In the genomic region with DNA sequence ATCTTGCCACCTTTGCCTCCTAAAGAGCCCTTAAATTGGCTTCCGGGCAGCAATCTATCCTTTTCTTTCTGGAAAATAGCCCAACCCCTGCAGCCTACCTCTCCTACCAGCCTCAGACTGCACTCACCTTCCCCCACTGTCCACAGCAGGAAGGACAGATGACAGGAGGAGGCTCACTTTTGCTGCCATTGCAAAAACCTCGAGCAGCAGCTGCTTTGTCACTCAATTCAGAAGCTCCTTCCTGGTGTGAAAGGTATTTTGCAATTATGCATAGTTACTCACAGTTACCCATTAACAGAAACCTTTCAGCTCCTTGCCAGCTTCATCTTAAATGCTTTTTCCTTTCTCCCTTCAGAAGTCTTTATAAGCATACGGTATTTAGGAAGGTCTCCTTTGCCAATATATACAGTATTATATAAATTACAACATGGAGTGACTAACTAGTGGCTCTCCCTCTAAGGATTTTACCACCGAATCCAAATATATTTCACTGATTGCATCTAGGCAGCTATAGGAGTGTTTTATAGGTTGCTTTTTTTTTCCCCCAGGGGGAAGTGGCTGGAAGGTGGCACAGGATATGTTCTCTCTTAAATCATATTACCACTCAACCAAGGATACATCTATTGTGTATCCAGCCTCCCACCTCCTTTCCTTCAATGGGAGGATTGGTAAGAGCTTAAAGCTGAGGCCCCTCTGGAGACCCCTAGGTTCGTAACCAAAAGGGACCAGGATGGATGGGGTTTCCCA, we compare ENCODE assay signal across 9 cellular contexts.
DNase-seq lines count a peak whose midpoint lies in the region; ATAC-seq, FAIRE-seq and TF ChIP-seq lines count a peak whose summit lies in the region.
"Had no signal": no experiment of that assay in that cellular context is flagged by ENCODE, and none has a peak within 500 bp of the region (broad histone marks: within the 10 kb centered on the region; RNA-seq: fewer than 3 reads in every experiment).

No MANE protein-coding gene starts in this region.

- no peak for ATAC-seq in HG02610 (IDR thresholded peaks at IDR 0.05; ENCODE audit: unreplicated experiment)

- no peaks in the 10 kb centered on the region for H3K36me3 ChIP-seq in HUES6 (ENCODE audit: control insufficient read depth, insufficient read depth, low read length)
- H3K36me3 ChIP-seq in bronchial epithelial cell (ENCODE audit: control insufficient read depth, insufficient read depth, low read length), result no peaks in the 10 kb centered on the region
- H3K36me3 ChIP-seq: SJSA1 had no signal

- FAIRE-seq in bronchial epithelial cell (lab: Jason Lieb, UNC) (no peak), GM19239 (lab: Jason Lieb, UNC) (no peak)

- no peaks in the 10 kb centered on the region for H3K9me3 ChIP-seq in HUES6 (ENCODE audit: control insufficient read depth, insufficient read depth, low read depth, low read length)
- H3K9me3 ChIP-seq: SJSA1 had no signal

- no peak overlapping the region for H3K9ac ChIP-seq in HUES6 (ENCODE audit: low read length)

- DNase-seq in NCI-H2107 treated with DMSO at 0.1 percent for 48 hours (lab: John Stamatoyannopoulos, UW; ENCODE audit: unreplicated experiment), result peak; percentile 82
- peak; percentile 60 for DNase-seq in bronchial epithelial cell (ENCODE audit: low read depth)
- peak; percentile 13 for DNase-seq in posterior vena cava (ENCODE audit: low spot score)
- DNase-seq in cortex of kidney (lab: John Stamatoyannopoulos, UW), result no peak
- DNase-seq in hippocampal formation (lab: John Stamatoyannopoulos, UW), result no peak
- no peak for DNase-seq in GM19239 (ENCODE audit: insufficient read length, low spot score)

- H3K27me3 ChIP-seq in HUES6 (ENCODE audit: control insufficient read depth, insufficient read depth, low read length), result no peaks in the 10 kb centered on the region
- H3K27me3 ChIP-seq in bronchial epithelial cell (ENCODE audit: control insufficient read depth, insufficient read depth, low read length), result no peaks in the 10 kb centered on the region
- H3K27me3 ChIP-seq: SJSA1 had no signal

- no peak overlapping the region for H3K27ac ChIP-seq in HUES6 (ENCODE audit: low read depth, low read length)
- H3K27ac ChIP-seq: SJSA1 had no signal

- no peak for TF ChIP-seq CTCF in bronchial epithelial cell (IDR thresholded peaks at IDR 0.05; ENCODE audit: insufficient read depth, low read length, severe bottlenecking)

- intact Hi-C loops in posterior vena cava (cut with DNase I), result loop anchor here in 1 of 2 donors (1.0 kb wide), 1 partner anchor 24 kb away; no protein-coding TSS in a partner anchor

- H3K4me1 ChIP-seq in HUES6 (ENCODE audit: control insufficient read depth, insufficient read depth, low read length), result peaks cover 31% of the 10 kb centered on the region
- H3K4me1 ChIP-seq: SJSA1 had no signal

- H3K4me3 ChIP-seq in HUES6 (ENCODE audit: low read depth, low read length), result 0 out of 2 replicates have a peak overlapping the region, but pooled peaks have one; percentile 14
- H3K4me3 ChIP-seq in bronchial epithelial cell (ENCODE audit: low read depth, low read length), result no peak overlapping the region
- H3K4me3 ChIP-seq: SJSA1 had no signal

Comparison
In these comparisons a context has a peak if more than half of its experiments do, and no peak if none do; other contexts are left out.
1. DNase-seq: peak in NCI-H2107 treated with DMSO at 0.1 percent for 48 hours (single experiment), bronchial epithelial cell (single experiment) and posterior vena cava (single experiment); none in cortex of kidney (single experiment), hippocampal formation (0 of 2) and GM19239 (single experiment).